In genomic region chr11:128582496-128583366, GRCh38 we compare ENCODE assay signal across 8 cellular contexts. TPM values are rescaled to one million over a fixed set of nuclear protein-coding genes. Genes with fewer than 3 reads are reported as not detected.
DNase-seq lines count a peak whose midpoint lies in the region; ATAC-seq and TF ChIP-seq lines count a peak whose summit lies in the region.

No MANE protein-coding gene starts in this region.

- no peak overlapping the region for H3K4me3 ChIP-seq in AG09309 (ENCODE audit: control insufficient read depth, low read depth, low read length)
- H3K4me3 ChIP-seq in HL-60 (replicated peaks; ENCODE audit: insufficient read depth, low read length) = no peak overlapping the region
- H3K4me3 ChIP-seq in kidney epithelial cell (ENCODE audit: low read depth, low read length) = no peak overlapping the region

- H3K4me3 Mint-ChIP-seq in activated T-helper 2 cell treated with anti-CD3 and anti-CD28 coated beads, Interferon-gamma antibody, Interleukin-2, Interleukin-4, amounts not matched to agents 10 μg/mL and 5 μg/mL and 100 μg/mL, durations not matched to agents 14 hours and 24 hours and 36 hours (ENCODE audit: low read depth) = no peak overlapping the region

- H3K36me3 Mint-ChIP-seq in activated T-helper 2 cell treated with anti-CD3 and anti-CD28 coated beads, Interferon-gamma antibody, Interleukin-2, Interleukin-4, amounts not matched to agents 10 μg/mL and 5 μg/mL and 100 μg/mL, durations not matched to agents 14 hours and 24 hours and 36 hours (ENCODE audit: low read depth) = no peaks in the 10 kb centered on the region

- H3K27ac ChIP-seq in HL-60 (replicated peaks) = peak overlapping the region; percentile 61

- DNase-seq in AG09309 (ENCODE audit: low read depth) (peak; percentile 83), HL-60 (ENCODE audit: low read depth in 1 of 2, low spot score in 1 of 2) (peak; percentile 32 to 38), amniotic stem cell (lab: John Stamatoyannopoulos, UW) (peak; percentile 82), kidney epithelial cell (ENCODE audit: low read depth) (peak; percentile 97), occipital lobe (lab: John Stamatoyannopoulos, UW) (no peak)
- DNase-seq in activated T-helper 2 cell treated with anti-CD3 and anti-CD28 coated beads, Interferon-gamma antibody, Interleukin-2, Interleukin-4, amounts not matched to agents 10 μg/mL and 5 μg/mL and 100 μg/mL, durations not matched to agents 14 hours and 24 hours and 36 hours (ENCODE audit: low spot score) = no peak

- ATAC-seq in HG02571 (IDR thresholded peaks at IDR 0.05; ENCODE audit: unreplicated experiment) (no peak), GM21723 (IDR thresholded peaks at IDR 0.05; ENCODE audit: unreplicated experiment) (no peak)

- TF ChIP-seq CTCF in AG09309 (IDR thresholded peaks at IDR 0.05; ENCODE audit: control insufficient read depth, insufficient read depth, low read depth, low read length, missing control alignments) (no peak), HL-60 (IDR thresholded peaks at IDR 0.05; ENCODE audit: insufficient read depth, low read length) (no peak), kidney epithelial cell (IDR thresholded peaks at IDR 0.05; ENCODE audit: insufficient read depth, low read length, poor library complexity, severe bottlenecking) (no peak)

- no peak overlapping the region for H3K27ac Mint-ChIP-seq in activated T-helper 2 cell treated with anti-CD3 and anti-CD28 coated beads, Interferon-gamma antibody, Interleukin-2, Interleukin-4, amounts not matched to agents 10 μg/mL and 5 μg/mL and 100 μg/mL, durations not matched to agents 14 hours and 24 hours and 36 hours

- H3K27me3 ChIP-seq in HL-60 (ENCODE audit: insufficient read depth, poor library complexity, severe bottlenecking) (peaks cover 2% of the 10 kb centered on the region), kidney epithelial cell (ENCODE audit: control insufficient read depth, insufficient read depth, low read length) (no peaks in the 10 kb centered on the region)

- no peaks in the 10 kb centered on the region for H3K36me3 ChIP-seq in kidney epithelial cell (ENCODE audit: control insufficient read depth, insufficient read depth, low read length)

- no peaks in the 10 kb centered on the region for H3K9me3 Mint-ChIP-seq in activated T-helper 2 cell treated with anti-CD3 and anti-CD28 coated beads, Interferon-gamma antibody, Interleukin-2, Interleukin-4, amounts not matched to agents 10 μg/mL and 5 μg/mL and 100 μg/mL, durations not matched to agents 14 hours and 24 hours and 36 hours

- intact Hi-C loops in activated T-helper 2 cell treated with anti-CD3 and anti-CD28 coated beads, Interferon-gamma antibody, Interleukin-2, Interleukin-4, amounts not matched to agents 10 μg/mL and 5 μg/mL and 100 μg/mL, durations not matched to agents 14 hours and 24 hours and 36 hours (cut with micrococcal nuclease) = loop anchor here (5.0 kb wide), 2 partner anchors 240 to 350 kb away; no protein-coding TSS in a partner anchor

- H3K27me3 Mint-ChIP-seq in activated T-helper 2 cell treated with anti-CD3 and anti-CD28 coated beads, Interferon-gamma antibody, Interleukin-2, Interleukin-4, amounts not matched to agents 10 μg/mL and 5 μg/mL and 100 μg/mL, durations not matched to agents 14 hours and 24 hours and 36 hours (ENCODE audit: low read depth) = peaks cover 15% of the 10 kb centered on the region

- peaks cover 26% of the 10 kb centered on the region for H3K4me1 Mint-ChIP-seq in activated T-helper 2 cell treated with anti-CD3 and anti-CD28 coated beads, Interferon-gamma antibody, Interleukin-2, Interleukin-4, amounts not matched to agents 10 μg/mL and 5 μg/mL and 100 μg/mL, durations not matched to agents 14 hours and 24 hours and 36 hours (ENCODE audit: low read depth)

RNA-seq across cellular contexts. Expression of gene ETS1, which starts 4.6 kb away (rescaled TPM):
- 224 and 230 TPM in 2 replicates for total RNA-seq in kidney epithelial cell
- total RNA-seq in activated T-helper 2 cell treated with anti-CD3 and anti-CD28 coated beads, Interferon-gamma antibody, Interleukin-2, Interleukin-4, amounts not matched to agents 10 μg/mL and 5 μg/mL and 100 μg/mL, durations not matched to agents 14 hours and 24 hours and 36 hours = 517 and 526 TPM in 2 replicates
- total RNA-seq in occipital lobe = 14.0 TPM

Comparison
In these comparisons a context has a peak if more than half of its experiments do, and no peak if none do; other contexts are left out.
1. DNase-seq: peak in AG09309 (single experiment), HL-60 (2 of 2), amniotic stem cell (single experiment) and kidney epithelial cell (single experiment); none in activated T-helper 2 cell treated with anti-CD3 and anti-CD28 coated beads, Interferon-gamma antibody, Interleukin-2, Interleukin-4, amounts not matched to agents 10 μg/mL and 5 μg/mL and 100 μg/mL, durations not matched to agents 14 hours and 24 hours and 36 hours (single experiment) and occipital lobe (single experiment).
2. RNA of gene ETS1, which starts 4.6 kb away (total RNA-seq): 517 to 526 TPM in activated T-helper 2 cell treated with anti-CD3 and anti-CD28 coated beads, Interferon-gamma antibody, Interleukin-2, Interleukin-4, amounts not matched to agents 10 μg/mL and 5 μg/mL and 100 μg/mL, durations not matched to agents 14 hours and 24 hours and 36 hours and 224 to 230 TPM in kidney epithelial cell; 14.0 TPM in occipital lobe (single experiment); every median in the first group is over 10 times any median in the second.